Comparison of ENCODE assay signal across 8 cellular contexts in genomic region chr7:100081535-100082102, GRCh38. TPM values are rescaled to one million over a fixed set of nuclear protein-coding genes. Genes with fewer than 3 reads are reported as not detected.
DNase-seq lines count a peak whose midpoint lies in the region; ATAC-seq and TF ChIP-seq lines count a peak whose summit lies in the region.

ZNF3 (minus strand) TSS chr7:100081723; CDS start chr7:100077357, 4,366 bp downstream.

- peak within 1 kb of the TSS; percentile 97 for H3K4me3 ChIP-seq in colonic mucosa

- no peaks in the 10 kb centered on the region for H3K36me3 ChIP-seq in colonic mucosa

- H3K27ac ChIP-seq in colonic mucosa: peak within 1 kb of the TSS; percentile 82

- H3K27me3 ChIP-seq in colonic mucosa: no peaks in the 10 kb centered on the region

- H3K4me1 ChIP-seq in colonic mucosa: peaks cover 19% of the 10 kb centered on the region

- no peaks in the 10 kb centered on the region for H3K9me3 ChIP-seq in colonic mucosa

- peak within 1 kb of the TSS; percentile 96 to 99 for H3K9ac ChIP-seq in colonic mucosa (ENCODE audit: low read depth in 2 of 2, low read length in 2 of 2)

- intact Hi-C loops in colonic mucosa (cut with DNase I): loop anchor here (5.0 kb wide), 2 partner anchors 34 to 89 kb away; partner anchors contain the start of gene ZSCAN21

- ATAC-seq in GM19324 (IDR thresholded peaks at IDR 0.05; ENCODE audit: low FRiP score, unreplicated experiment): peak; percentile 85
- peak; percentile 60 for ATAC-seq in HG03469 (IDR thresholded peaks at IDR 0.05; ENCODE audit: unreplicated experiment)

- TF ChIP-seq CTCF in colonic mucosa (IDR thresholded peaks at IDR 0.05): peak; percentile 94

- peak; percentile 83 to 99 (median 98) for DNase-seq in C1 segment of cervical spinal cord (lab: John Stamatoyannopoulos, UW)
- peak; percentile 98 to 99 for DNase-seq in NCI-H526 (lab: John Stamatoyannopoulos, UW)
- peak; percentile 99 for DNase-seq in activated CD4-positive, alpha-beta T cell treated with anti-CD3 and anti-CD28 coated beads for 48 hours
- DNase-seq in colonic mucosa: peak; percentile 99
- peak; percentile 99 for DNase-seq in kidney tubule cell (ENCODE audit: low spot score)
- peak; percentile 92 to 97 (median 94) for DNase-seq in stimulated activated CD4-positive, alpha-beta T cell treated with anti-CD3 and anti-CD28 coated beads, Interleukin-1b, Interleukin-23, amount 100 ng/mL, for 24 hours (ENCODE audit: low read depth in 4 of 4, low spot score in 1 of 4)

RNA-seq across cellular contexts. Expression of gene ZNF3, which starts in this region (rescaled TPM):
- 10 to 100 TPM; 30.1 to 31.9 TPM for total RNA-seq in colonic mucosa

Comparison
In these comparisons a context has a peak if more than half of its experiments do, and no peak if none do; other contexts are left out.
1. Peak in every context shown above with its lines: DNase-seq, ATAC-seq, H3K4me3 ChIP-seq and H3K27ac ChIP-seq.